In the genomic region with DNA sequence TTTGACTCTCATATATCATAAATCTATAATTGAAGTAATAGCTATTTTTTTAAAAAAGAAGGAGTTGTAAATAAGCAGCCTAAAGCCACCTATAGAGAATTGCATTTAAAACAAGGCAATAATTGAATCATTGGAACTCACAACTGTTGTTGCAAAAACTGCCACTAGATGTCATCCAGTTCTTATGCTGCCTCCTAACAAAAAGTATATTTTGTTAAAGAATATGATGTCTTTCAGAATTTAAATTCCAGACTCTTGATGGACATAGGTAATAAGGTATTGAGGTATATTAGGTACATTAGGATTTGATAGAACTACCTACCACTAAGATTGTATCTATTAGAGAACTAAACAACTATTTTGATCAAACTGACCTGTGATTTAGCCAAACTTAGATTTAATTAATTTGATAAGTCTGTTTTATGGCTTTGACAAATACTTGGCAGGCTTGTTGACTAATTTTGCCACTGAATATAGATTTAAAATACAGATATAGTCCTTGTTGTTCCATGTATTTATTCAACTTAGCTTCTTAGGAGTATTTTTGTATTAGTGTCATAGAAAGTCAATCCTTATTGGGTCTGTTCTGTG, we compare ENCODE assay signal across 8 cellular contexts.
DNase-seq lines count a peak whose midpoint lies in the region; ATAC-seq, FAIRE-seq and TF ChIP-seq lines count a peak whose summit lies in the region.

No MANE protein-coding gene starts in this region.

- H3K4me3 ChIP-seq in heart right ventricle = no peak overlapping the region

- DNase-seq in heart right ventricle = no peak
- DNase-seq in left cardiac atrium = no peak
- DNase-seq in OCI-M1 (lab: John Stamatoyannopoulos, UW) = peak; percentile 61
- DNase-seq in frontal cortex (ENCODE audit: low spot score in 2 of 2) = peak in 1 of 2 donors; percentile 11
- peak; percentile 31 for DNase-seq in urothelium cell line (ENCODE audit: low spot score)
- DNase-seq in T-cell = no peak
- DNase-seq in posterior cingulate gyrus = no peak
- DNase-seq in GM12892 (ENCODE audit: insufficient read length) = no peak

- no peaks in the 10 kb centered on the region for H3K4me1 ChIP-seq in heart right ventricle

- H3K36me3 ChIP-seq in heart right ventricle = no peaks in the 10 kb centered on the region

- peak; percentile 79 for FAIRE-seq in frontal cortex (lab: Jason Lieb, UNC)
- peak; percentile 27 for FAIRE-seq in urothelium cell line (lab: Jason Lieb, UNC)
- no peak for FAIRE-seq in GM12892 (lab: Jason Lieb, UNC)

- CTCF ChIA-PET in T-cell (lab: Charles Lee) = no interaction called here

- no peaks in the 10 kb centered on the region for H3K27me3 Mint-ChIP-seq in T-cell

- TF ChIP-seq POLR2A in GM12892 (IDR thresholded peaks at IDR 0.05; ENCODE audit: low read depth, low read length) = no peak

- ATAC-seq in heart right ventricle = no peak
- no peak for ATAC-seq in left cardiac atrium
- no peak for ATAC-seq in T-cell (replicated peaks in 1 of 4)

- no peak overlapping the region for H3K27ac ChIP-seq in heart right ventricle

- H3K9me3 Mint-ChIP-seq in T-cell = peaks cover 5 to 10% (median 9%) of the 10 kb centered on the region in 3 donors

- TF ChIP-seq CTCF in heart right ventricle (IDR thresholded peaks at IDR 0.05) = peak in 7 of 9 donors; percentile 31 to 54 (median 38)

- POLR2A ChIA-PET in T-cell (lab: Charles Lee) = no interaction called here

- H3K9me3 ChIP-seq in heart right ventricle = peaks cover 0 to 4% (median 0%) of the 10 kb centered on the region in 11 donors

- no peak overlapping the region for H3K27ac Mint-ChIP-seq in T-cell

- intact Hi-C loops in heart right ventricle (cut with DNase I) (no loop called here), left cardiac atrium (cut with DNase I) (no loop called here), posterior cingulate gyrus (cut with DNase I) (no loop called here)

- H3K4me1 Mint-ChIP-seq in T-cell = no peaks in the 10 kb centered on the region

- H3K27me3 ChIP-seq in heart right ventricle = no peaks in the 10 kb centered on the region

- no peak overlapping the region for H3K4me3 Mint-ChIP-seq in T-cell

- H3K36me3 Mint-ChIP-seq in T-cell = no peaks in the 10 kb centered on the region

Comparison
In these comparisons a context has a peak if more than half of its experiments do, and no peak if none do; other contexts are left out.
1. DNase-seq: peak in OCI-M1 (single experiment) and urothelium cell line (single experiment); none in heart right ventricle (0 of 2), left cardiac atrium (single experiment), T-cell (0 of 34), posterior cingulate gyrus (0 of 10) and GM12892 (single experiment).